22 cellular contexts compared by ENCODE assay signal in the genomic region with DNA sequence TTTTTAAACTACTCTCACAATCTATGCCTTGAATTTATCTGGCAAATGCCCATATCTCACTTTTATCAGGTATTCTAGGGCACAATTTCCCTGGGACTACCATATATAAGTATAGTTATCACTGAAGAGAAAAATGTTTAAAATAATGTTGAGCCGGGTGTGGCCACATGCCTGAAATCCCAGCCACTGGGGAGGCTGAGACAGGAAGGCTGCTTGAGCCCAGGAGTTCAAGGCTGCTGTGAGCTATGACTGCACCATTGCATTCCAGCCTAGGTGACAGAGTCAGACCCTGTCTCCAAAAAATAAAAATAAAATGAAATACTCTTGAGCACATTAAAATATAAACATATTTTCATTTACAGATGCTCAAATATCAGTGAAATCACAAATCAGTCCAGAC. TPM values are rescaled to one million over a fixed set of nuclear protein-coding genes. Genes with fewer than 3 reads are reported as not detected.
DNase-seq lines count a peak whose midpoint lies in the region; ATAC-seq and TF ChIP-seq lines count a peak whose summit lies in the region.
"Had no signal": no experiment of that assay in that cellular context is flagged by ENCODE, and none has a peak within 500 bp of the region (broad histone marks: within the 10 kb centered on the region; RNA-seq: fewer than 3 reads in every experiment).

No MANE protein-coding gene starts in this region.

- peak overlapping the region; percentile 26 for H3K4me3 ChIP-seq in OCI-LY1 (ENCODE audit: low read depth, low read length, poor library complexity, severe bottlenecking)
- H3K4me3 ChIP-seq: body of pancreas, GM23338, skin epidermis, stomach had no signal

- no peak overlapping the region for H3K4me3 Mint-ChIP-seq in activated CD4-positive, alpha-beta T cell treated with anti-CD3 and anti-CD28 coated beads, Interleukin-2, amount 10 ng/mL, durations not matched to agents 24 days and 14 days
- no peak overlapping the region for H3K4me3 Mint-ChIP-seq in activated CD4-positive, alpha-beta T cell treated with anti-CD3 and anti-CD28 coated beads for 36 hours
- H3K4me3 Mint-ChIP-seq: activated naive CD8-positive, alpha-beta T cell treated with anti-CD3 and anti-CD28 coated beads for 36 hours; CD14-positive monocyte; GM23338; natural killer cell treated with Interleukin-12 subunit alpha and Interleukin-12 subunit beta and Interleukin-15 and Interleukin-18, amount 100 ng/mL, for 72 hours had no signal

- H3K9me3 ChIP-seq in OCI-LY1 (ENCODE audit: low read length): peaks cover 5% of the 10 kb centered on the region; the same call in 1 of the 2 replicates
- H3K9me3 ChIP-seq: body of pancreas, stomach had no signal

- H4K20me1 ChIP-seq in OCI-LY1 (ENCODE audit: insufficient read depth, low read length): no peaks in the 10 kb centered on the region

- H3K9ac ChIP-seq in OCI-LY1 (ENCODE audit: low read length): no peak overlapping the region; the same call in 1 of the 2 replicates

- H3K36me3 ChIP-seq in OCI-LY1 (ENCODE audit: insufficient read depth, low read length): no peaks in the 10 kb centered on the region
- H3K36me3 ChIP-seq: stomach had no signal

- H3K4me1 ChIP-seq in OCI-LY1 (ENCODE audit: insufficient read depth, low read length, severe bottlenecking): peaks cover 53% of the 10 kb centered on the region

- ATAC-seq in activated CD4-positive, alpha-beta T cell treated with anti-CD3 and anti-CD28 coated beads for 36 hours: no peak
- ATAC-seq: body of pancreas; GM23338; left colon; natural killer cell treated with Interleukin-12 subunit alpha and Interleukin-12 subunit beta and Interleukin-15 and Interleukin-18, amount 100 ng/mL, for 72 hours had no signal

- peaks cover 37% of the 10 kb centered on the region for H3K4me1 Mint-ChIP-seq in activated CD4-positive, alpha-beta T cell treated with anti-CD3 and anti-CD28 coated beads, Interleukin-2, amount 10 ng/mL, durations not matched to agents 24 days and 14 days
- H3K4me1 Mint-ChIP-seq in activated CD4-positive, alpha-beta T cell treated with anti-CD3 and anti-CD28 coated beads for 36 hours: peaks cover 21% of the 10 kb centered on the region

- no peaks in the 10 kb centered on the region for H3K27me3 ChIP-seq in OCI-LY1 (ENCODE audit: insufficient read depth, low read length)
- H3K27me3 ChIP-seq: body of pancreas, stomach had no signal

- TF ChIP-seq CTCF in OCI-LY1 (IDR thresholded peaks at IDR 0.05; ENCODE audit: low read length): no peak

- H2AFZ ChIP-seq in OCI-LY1 (ENCODE audit: low read length): no peak overlapping the region
- H2AFZ ChIP-seq: GM23338 had no signal

- H3K27ac Mint-ChIP-seq in activated CD4-positive, alpha-beta T cell treated with anti-CD3 and anti-CD28 coated beads, Interleukin-2, amount 10 ng/mL, durations not matched to agents 24 days and 14 days: no peak overlapping the region
- no peak overlapping the region for H3K27ac Mint-ChIP-seq in activated CD4-positive, alpha-beta T cell treated with anti-CD3 and anti-CD28 coated beads for 36 hours
- H3K27ac Mint-ChIP-seq: activated naive CD8-positive, alpha-beta T cell treated with anti-CD3 and anti-CD28 coated beads for 36 hours; GM23338; natural killer cell treated with Interleukin-12 subunit alpha and Interleukin-12 subunit beta and Interleukin-15 and Interleukin-18, amount 100 ng/mL, for 72 hours; progenitor cell of endocrine pancreas had no signal

- peaks cover 5% of the 10 kb centered on the region for H3K36me3 Mint-ChIP-seq in activated CD4-positive, alpha-beta T cell treated with anti-CD3 and anti-CD28 coated beads, Interleukin-2, amount 10 ng/mL, durations not matched to agents 24 days and 14 days (ENCODE audit: low read depth)
- H3K36me3 Mint-ChIP-seq in activated CD4-positive, alpha-beta T cell treated with anti-CD3 and anti-CD28 coated beads for 36 hours (ENCODE audit: low read depth): no peaks in the 10 kb centered on the region
- H3K36me3 Mint-ChIP-seq: activated naive CD8-positive, alpha-beta T cell treated with anti-CD3 and anti-CD28 coated beads for 36 hours; natural killer cell treated with Interleukin-12 subunit alpha and Interleukin-12 subunit beta and Interleukin-15 and Interleukin-18, amount 100 ng/mL, for 72 hours had no signal

- no peaks in the 10 kb centered on the region for H3K9me3 Mint-ChIP-seq in activated CD4-positive, alpha-beta T cell treated with anti-CD3 and anti-CD28 coated beads, Interleukin-2, amount 10 ng/mL, durations not matched to agents 24 days and 14 days
- H3K9me3 Mint-ChIP-seq in activated CD4-positive, alpha-beta T cell treated with anti-CD3 and anti-CD28 coated beads for 36 hours (ENCODE audit: low read depth): no peaks in the 10 kb centered on the region
- H3K9me3 Mint-ChIP-seq: activated naive CD8-positive, alpha-beta T cell treated with anti-CD3 and anti-CD28 coated beads for 36 hours; GM23338; natural killer cell treated with Interleukin-12 subunit alpha and Interleukin-12 subunit beta and Interleukin-15 and Interleukin-18, amount 100 ng/mL, for 72 hours had no signal

- H3K9me2 ChIP-seq in OCI-LY1 (ENCODE audit: low read depth, low read length): no peaks in the 10 kb centered on the region

- POLR2A ChIA-PET in activated CD4-positive, alpha-beta T cell treated with anti-CD3 and anti-CD28 coated beads for 36 hours (lab: Charles Lee): no interaction called here

- intact Hi-C loops in activated CD4-positive, alpha-beta T cell treated with anti-CD3 and anti-CD28 coated beads, Interleukin-2, amount 10 ng/mL, durations not matched to agents 24 days and 14 days (cut with micrococcal nuclease): loop anchor here (10.0 kb wide), 1 partner anchor 48 kb away; no protein-coding TSS in a partner anchor
- intact Hi-C loops in activated CD4-positive, alpha-beta T cell treated with anti-CD3 and anti-CD28 coated beads for 36 hours (cut with DNase I, micrococcal nuclease): no loop called here
- intact Hi-C loops in cardiac septum (cut with DNase I): loop anchor here (10.0 kb wide), 1 partner anchor 122 kb away; a partner anchor contains a TSS

- peak; percentile 51 for DNase-seq in activated CD4-positive, alpha-beta T cell treated with anti-CD3 and anti-CD28 coated beads, Interleukin-2, amount 10 ng/mL, durations not matched to agents 24 days and 14 days
- no peak for DNase-seq in activated CD4-positive, alpha-beta T cell treated with anti-CD3 and anti-CD28 coated beads for 36 hours
- DNase-seq in iris pigment epithelial cell (ENCODE audit: low read depth): peak; percentile 32
- no peak for DNase-seq in pons (ENCODE audit: low spot score)
- DNase-seq in NCI-H1694 treated with DMSO at 0.1 percent for 48 hours (lab: John Stamatoyannopoulos, UW): no peak
- DNase-seq in NCI-H2171 treated with DMSO at 0.1 percent for 48 hours (lab: John Stamatoyannopoulos, UW): no peak
- DNase-seq in cardiac septum (ENCODE audit: low spot score): no peak
- DNase-seq: activated naive CD8-positive, alpha-beta T cell treated with anti-CD3 and anti-CD28 coated beads for 36 hours; body of pancreas; cortex of kidney; left colon; NCI-H1092 treated with DMSO at 0.1 percent for 48 hours; NCI-H2081; NCI-H446 treated with DMSO at 0.1 percent for 48 hours; stimulated activated CD4-positive, alpha-beta T cell treated with anti-CD3 and anti-CD28 coated beads, Interleukin-4, amount 100 ng/mL, for 1 hour; stomach had no signal

- CTCF ChIA-PET in activated CD4-positive, alpha-beta T cell treated with anti-CD3 and anti-CD28 coated beads for 36 hours (lab: Charles Lee): interaction anchor here (0.6 to 1.1 kb wide), 3 partner anchors 9 to 504 kb away, joined by 3 to 4 read pairs (median 3); no protein-coding TSS in a partner anchor

- H3K4me2 ChIP-seq in OCI-LY1 (ENCODE audit: low read length): peak overlapping the region; percentile 63
- H3K4me2 ChIP-seq: GM23338 had no signal

- peaks cover 69% of the 10 kb centered on the region for H3K79me2 ChIP-seq in OCI-LY1 (ENCODE audit: insufficient read depth, low read length)

- peaks cover 3% of the 10 kb centered on the region for H3K27me3 Mint-ChIP-seq in activated CD4-positive, alpha-beta T cell treated with anti-CD3 and anti-CD28 coated beads, Interleukin-2, amount 10 ng/mL, durations not matched to agents 24 days and 14 days
- H3K27me3 Mint-ChIP-seq in activated CD4-positive, alpha-beta T cell treated with anti-CD3 and anti-CD28 coated beads for 36 hours: no peaks in the 10 kb centered on the region
- H3K27me3 Mint-ChIP-seq: activated naive CD8-positive, alpha-beta T cell treated with anti-CD3 and anti-CD28 coated beads for 36 hours; natural killer cell treated with Interleukin-12 subunit alpha and Interleukin-12 subunit beta and Interleukin-15 and Interleukin-18, amount 100 ng/mL, for 72 hours; progenitor cell of endocrine pancreas had no signal

- H3F3A ChIP-seq in OCI-LY1 (ENCODE audit: insufficient read depth, low read length): no peaks in the 10 kb centered on the region

- peak overlapping the region; percentile 57 for H3K27ac ChIP-seq in OCI-LY1 (ENCODE audit: low read depth, low read length, poor library complexity, severe bottlenecking)
- H3K27ac ChIP-seq: body of pancreas, skin epidermis, stomach had no signal

RNA-seq across cellular contexts. Expression of a gene that starts 4.1 kb away (rescaled TPM):
- 7.5 and 9.0 TPM in 2 replicates for total RNA-seq in activated CD4-positive, alpha-beta T cell treated with anti-CD3 and anti-CD28 coated beads, Interleukin-2, amount 10 ng/mL, durations not matched to agents 24 days and 14 days
- 10 to 100 TPM; 10.9 to 12.5 TPM for total RNA-seq in activated CD4-positive, alpha-beta T cell treated with anti-CD3 and anti-CD28 coated beads for 36 hours
- total RNA-seq in cardiac septum: 95.3 TPM

Comparison
In these comparisons a context has a peak if more than half of its experiments do, and no peak if none do; other contexts are left out.
1. DNase-seq: peak in activated CD4-positive, alpha-beta T cell treated with anti-CD3 and anti-CD28 coated beads, Interleukin-2, amount 10 ng/mL, durations not matched to agents 24 days and 14 days (single experiment) and iris pigment epithelial cell (single experiment); none in activated CD4-positive, alpha-beta T cell treated with anti-CD3 and anti-CD28 coated beads for 36 hours (single experiment), pons (single experiment), NCI-H1694 treated with DMSO at 0.1 percent for 48 hours (single experiment), NCI-H2171 treated with DMSO at 0.1 percent for 48 hours (single experiment) and cardiac septum (single experiment).
2. intact Hi-C loops: an anchor here in activated CD4-positive, alpha-beta T cell treated with anti-CD3 and anti-CD28 coated beads, Interleukin-2, amount 10 ng/mL, durations not matched to agents 24 days and 14 days (10.0 kb wide) and cardiac septum (10.0 kb wide); none called in activated CD4-positive, alpha-beta T cell treated with anti-CD3 and anti-CD28 coated beads for 36 hours.